In genomic region chr10:133161486-133162051, GRCh38 we compare ENCODE assay signal across 16 cellular contexts. TPM values are rescaled to one million over a fixed set of nuclear protein-coding genes. Genes with fewer than 3 reads are reported as not detected.
DNase-seq lines count a peak whose midpoint lies in the region; ATAC-seq and TF ChIP-seq lines count a peak whose summit lies in the region.
"Had no signal": no experiment of that assay in that cellular context is flagged by ENCODE, and none has a peak within 500 bp of the region (broad histone marks: within the 10 kb centered on the region; RNA-seq: fewer than 3 reads in every experiment).

No MANE protein-coding gene starts in this region.

- no peaks in the 10 kb centered on the region for H3K36me3 ChIP-seq in thoracic aorta
- H3K36me3 ChIP-seq: gastrocnemius medialis, transverse colon had no signal

- CTCF ChIA-PET in activated naive CD4-positive, alpha-beta T cell treated with anti-CD3 and anti-CD28 coated beads, Interleukin-2, amount 10 ng/mL, durations not matched to agents 7 days and 5 days (lab: Charles Lee) = no interaction called here

- peaks cover 10 to 12% of the 10 kb centered on the region in 2 donors for H3K4me1 ChIP-seq in thoracic aorta (ENCODE audit: control insufficient read depth in 1 of 2, low read depth in 2 of 2)

- DNase-seq in activated naive CD4-positive, alpha-beta T cell treated with anti-CD3 and anti-CD28 coated beads, Interleukin-2, amount 10 ng/mL, durations not matched to agents 7 days and 5 days = no peak
- DNase-seq in activated naive CD4-positive, alpha-beta T cell treated with anti-CD3 and anti-CD28 coated beads, Interleukin-2, amount 50 U/mL, for 72 hours (ENCODE audit: low spot score in 2 of 2) = no peak
- DNase-seq in memory B cell (ENCODE audit: low spot score in 2 of 2) (no peak), thoracic aorta (ENCODE audit: low spot score) (no peak), CD1c-positive myeloid dendritic cell (ENCODE audit: extremely low spot score) (no peak)
- DNase-seq in central memory CD4-positive, alpha-beta T cell = no peak
- DNase-seq: activated CD4-positive, alpha-beta T cell treated with anti-CD3 and anti-CD28 coated beads, Interleukin-2, amount 50 U/mL, for 48 hours; activated naive CD4-positive, alpha-beta T cell treated with anti-CD3 and anti-CD28 coated beads, Interleukin-2, amount 50 U/mL, for 16 hours; DMS79 treated with DMSO at 0.1 percent for 48 hours; gastrocnemius medialis; small intestine; T-helper 1 cell; transverse colon had no signal

- no peak overlapping the region for H3K27ac Mint-ChIP-seq in activated naive CD4-positive, alpha-beta T cell treated with anti-CD3 and anti-CD28 coated beads, Interleukin-2, amount 10 ng/mL, durations not matched to agents 7 days and 5 days
- H3K27ac Mint-ChIP-seq in activated naive CD4-positive, alpha-beta T cell treated with anti-CD3 and anti-CD28 coated beads, Interleukin-2, amount 50 U/mL, for 72 hours = no peak overlapping the region
- H3K27ac Mint-ChIP-seq in memory B cell = no peak overlapping the region
- H3K27ac Mint-ChIP-seq: dendritic cell treated with granulocyte-macrophage colony-stimulating factor and Interleukin-4, amounts not matched to agents 40 ng/mL and 50 ng/mL, for 4 days had no signal

- H3K27me3 Mint-ChIP-seq in activated naive CD4-positive, alpha-beta T cell treated with anti-CD3 and anti-CD28 coated beads, Interleukin-2, amount 10 ng/mL, durations not matched to agents 7 days and 5 days = peaks cover 49% of the 10 kb centered on the region
- peaks cover 13% of the 10 kb centered on the region for H3K27me3 Mint-ChIP-seq in memory B cell

- no peak for ATAC-seq in activated naive CD4-positive, alpha-beta T cell treated with anti-CD3 and anti-CD28 coated beads, Interleukin-2, amount 50 U/mL, for 72 hours
- ATAC-seq in memory B cell (ENCODE audit: low read depth) = no peak
- no peak for ATAC-seq in thoracic aorta (ENCODE audit: insufficient number of reproducible peaks, low FRiP score, low read depth)
- ATAC-seq in GM18520 (IDR thresholded peaks at IDR 0.05; ENCODE audit: unreplicated experiment) = no peak
- ATAC-seq: gastrocnemius medialis had no signal

- no peaks in the 10 kb centered on the region for H3K9me3 Mint-ChIP-seq in activated naive CD4-positive, alpha-beta T cell treated with anti-CD3 and anti-CD28 coated beads, Interleukin-2, amount 10 ng/mL, durations not matched to agents 7 days and 5 days
- H3K9me3 Mint-ChIP-seq in activated naive CD4-positive, alpha-beta T cell treated with anti-CD3 and anti-CD28 coated beads, Interleukin-2, amount 50 U/mL, for 72 hours = no peaks in the 10 kb centered on the region
- H3K9me3 Mint-ChIP-seq in memory B cell = no peaks in the 10 kb centered on the region
- H3K9me3 Mint-ChIP-seq: dendritic cell treated with granulocyte-macrophage colony-stimulating factor and Interleukin-4, amounts not matched to agents 40 ng/mL and 50 ng/mL, for 4 days had no signal

- no peak for TF ChIP-seq CTCF in thoracic aorta (IDR thresholded peaks at IDR 0.05)

- H3K27ac ChIP-seq in cingulate gyrus (ENCODE audit: low read depth, low read length) (peak overlapping the region; percentile 39), thoracic aorta (no peak overlapping the region)
- H3K27ac ChIP-seq: gastrocnemius medialis, transverse colon had no signal

- no peaks in the 10 kb centered on the region for H3K36me3 Mint-ChIP-seq in activated naive CD4-positive, alpha-beta T cell treated with anti-CD3 and anti-CD28 coated beads, Interleukin-2, amount 10 ng/mL, durations not matched to agents 7 days and 5 days
- H3K36me3 Mint-ChIP-seq in activated naive CD4-positive, alpha-beta T cell treated with anti-CD3 and anti-CD28 coated beads, Interleukin-2, amount 50 U/mL, for 72 hours = no peaks in the 10 kb centered on the region
- H3K36me3 Mint-ChIP-seq in memory B cell = no peaks in the 10 kb centered on the region

- no peaks in the 10 kb centered on the region for H3K9me3 ChIP-seq in thoracic aorta
- H3K9me3 ChIP-seq: gastrocnemius medialis, transverse colon had no signal

- H3K4me3 ChIP-seq in thoracic aorta = peak overlapping the region; percentile 69

- H3K27me3 ChIP-seq in thoracic aorta (replicated peaks; ENCODE audit: insufficient read depth) = peaks cover 5% of the 10 kb centered on the region

- H3K4me1 Mint-ChIP-seq in activated naive CD4-positive, alpha-beta T cell treated with anti-CD3 and anti-CD28 coated beads, Interleukin-2, amount 10 ng/mL, durations not matched to agents 7 days and 5 days = no peaks in the 10 kb centered on the region
- H3K4me1 Mint-ChIP-seq in memory B cell = peaks cover 3% of the 10 kb centered on the region

- peak overlapping the region; percentile 26 for H3K4me3 Mint-ChIP-seq in activated naive CD4-positive, alpha-beta T cell treated with anti-CD3 and anti-CD28 coated beads, Interleukin-2, amount 10 ng/mL, durations not matched to agents 7 days and 5 days
- peak overlapping the region; percentile 27 for H3K4me3 Mint-ChIP-seq in memory B cell
- H3K4me3 Mint-ChIP-seq: dendritic cell treated with granulocyte-macrophage colony-stimulating factor and Interleukin-4, amounts not matched to agents 40 ng/mL and 50 ng/mL, for 4 days had no signal

RNA-seq across cellular contexts. Expression of gene KNDC1, which starts 1.6 kb away (rescaled TPM):
- total RNA-seq in activated naive CD4-positive, alpha-beta T cell treated with anti-CD3 and anti-CD28 coated beads, Interleukin-2, amount 50 U/mL, for 72 hours = under 1 TPM in 1 of 2 donors, not detected in 1; 0.07 TPM
- under 1 TPM; 0.14 to 0.95 TPM for total RNA-seq in thoracic aorta
